16 cellular contexts compared by ENCODE assay signal in the genomic region with DNA sequence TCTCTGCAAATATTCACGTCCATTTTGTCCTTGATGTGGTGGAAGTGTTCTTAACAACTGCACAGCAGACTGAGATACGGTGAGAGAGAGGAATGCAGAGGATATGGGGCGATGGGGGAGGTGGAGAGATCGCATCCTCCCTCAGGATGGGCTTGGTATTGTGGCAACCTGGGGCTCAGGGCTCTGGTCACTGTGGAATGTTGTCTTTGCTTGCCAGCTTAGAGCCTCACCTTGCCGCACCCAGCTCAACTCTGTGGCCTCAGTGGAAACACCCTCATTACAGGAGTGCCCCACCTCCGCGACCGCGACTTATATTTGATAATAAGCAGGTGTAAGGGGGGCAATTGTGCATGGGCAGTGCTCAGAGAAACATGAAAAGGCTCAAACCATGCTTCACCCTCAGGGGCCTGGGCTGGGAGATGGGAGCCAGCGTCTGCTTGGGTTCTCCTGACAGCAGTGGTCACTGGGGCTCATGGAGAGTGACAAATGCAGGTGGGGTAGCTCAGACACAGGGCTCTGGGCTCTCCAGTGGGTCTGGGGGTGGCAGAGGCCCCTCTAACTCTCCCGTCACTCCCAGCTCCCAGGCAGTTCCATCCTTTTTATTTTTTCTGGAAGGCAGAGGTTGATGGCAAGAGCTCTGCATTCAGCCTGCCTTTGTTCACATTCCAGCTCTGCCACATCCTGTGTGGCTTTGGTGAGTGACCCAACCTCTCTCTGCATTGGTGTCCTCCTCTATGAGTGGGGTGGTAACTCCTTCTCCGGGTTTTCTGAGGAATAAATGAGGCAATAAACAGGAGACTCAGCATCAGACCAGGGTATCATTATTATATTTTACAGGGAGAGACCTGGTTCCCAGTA. TPM values are rescaled to one million over a fixed set of nuclear protein-coding genes. Genes with fewer than 3 reads are reported as not detected.
DNase-seq lines count a peak whose midpoint lies in the region; ATAC-seq and TF ChIP-seq lines count a peak whose summit lies in the region.
"Had no signal": no experiment of that assay in that cellular context is flagged by ENCODE, and none has a peak within 500 bp of the region (broad histone marks: within the 10 kb centered on the region; RNA-seq: fewer than 3 reads in every experiment).

No MANE protein-coding gene starts in this region.

- peaks cover 84% of the 10 kb centered on the region for H3K27me3 Mint-ChIP-seq in endodermal cell (ENCODE audit: insufficient read depth)

- no peak overlapping the region for H3K9ac ChIP-seq in endodermal cell (ENCODE audit: extremely low read depth, low read length, poor library complexity, severe bottlenecking)
- H3K9ac ChIP-seq: BLaER1 treated with 17β-estradiol and CSF1 and Interleukin-3, amounts not matched to agents 10 nM and 100 nM had no signal

- TF ChIP-seq EP300 in suprapubic skin (IDR thresholded peaks at IDR 0.05): no peak

- peaks cover 86% of the 10 kb centered on the region for H3K27me3 ChIP-seq in endodermal cell (ENCODE audit: control insufficient read depth, insufficient read depth, low read length, poor library complexity, severe bottlenecking)
- peaks cover 3% of the 10 kb centered on the region for H3K27me3 ChIP-seq in suprapubic skin
- H3K27me3 ChIP-seq: BLaER1 treated with 17β-estradiol and CSF1 and Interleukin-3, amounts not matched to agents 10 nM and 100 nM had no signal

- ATAC-seq in GM21825 (IDR thresholded peaks at IDR 0.05; ENCODE audit: unreplicated experiment): no peak

- H3K4me1 ChIP-seq in endodermal cell (ENCODE audit: control insufficient read depth, insufficient read depth, low read length) (peaks cover 2% of the 10 kb centered on the region), suprapubic skin (peaks cover 11% of the 10 kb centered on the region)
- H3K4me1 ChIP-seq: BLaER1 treated with 17β-estradiol and CSF1 and Interleukin-3, amounts not matched to agents 10 nM and 100 nM had no signal

- H3K27ac Mint-ChIP-seq in endodermal cell: no peak overlapping the region

- no peak for TF ChIP-seq CTCF in endodermal cell (conservative IDR thresholded peaks at IDR 0.05)
- no peak for TF ChIP-seq CTCF in suprapubic skin (IDR thresholded peaks at IDR 0.05)

- H3K4me3 ChIP-seq in endodermal cell (ENCODE audit: low read length) (no peak overlapping the region), suprapubic skin (no peak overlapping the region)
- H3K4me3 ChIP-seq: BLaER1 treated with 17β-estradiol and CSF1 and Interleukin-3, amounts not matched to agents 10 nM and 100 nM had no signal

- H3K36me3 Mint-ChIP-seq in endodermal cell (ENCODE audit: low read depth): no peaks in the 10 kb centered on the region

- 86 to 100% methylated on average over 1 to 12 of the region's 12 CpGs for WGBS in endodermal cell (ENCODE audit: insufficient coverage in 1 of 2, insufficient read length in 1 of 2), 2 experiments
- WGBS in suprapubic skin: 75% methylated on average over 11 of the region's 12 CpGs

- H3K9me3 ChIP-seq in endodermal cell (ENCODE audit: control insufficient read depth, low read length): no peaks in the 10 kb centered on the region
- no peaks in the 10 kb centered on the region for H3K9me3 ChIP-seq in suprapubic skin
- H3K9me3 ChIP-seq: BLaER1 treated with 17β-estradiol and CSF1 and Interleukin-3, amounts not matched to agents 10 nM and 100 nM had no signal

- no peak overlapping the region for H3K27ac ChIP-seq in endodermal cell (ENCODE audit: low read depth, low read length)
- no peak overlapping the region for H3K27ac ChIP-seq in suprapubic skin
- H3K27ac ChIP-seq: BLaER1 treated with 17β-estradiol and CSF1 and Interleukin-3, amounts not matched to agents 10 nM and 100 nM had no signal

- no peak for TF ChIP-seq POLR2A in suprapubic skin (IDR thresholded peaks at IDR 0.05)

- H3K36me3 ChIP-seq in endodermal cell (ENCODE audit: control insufficient read depth, insufficient read depth, low read length): no peaks in the 10 kb centered on the region
- H3K36me3 ChIP-seq in suprapubic skin: no peaks in the 10 kb centered on the region
- H3K36me3 ChIP-seq: BLaER1 treated with 17β-estradiol and CSF1 and Interleukin-3, amounts not matched to agents 10 nM and 100 nM had no signal

- peaks cover 12% of the 10 kb centered on the region for H3K4me1 Mint-ChIP-seq in endodermal cell

- no peaks in the 10 kb centered on the region for H3K9me3 Mint-ChIP-seq in endodermal cell

- peak; percentile 5 for DNase-seq in EL
- peak; percentile 31 for DNase-seq in HT1080 (ENCODE audit: low read depth)
- peak; percentile 44 for DNase-seq in endodermal cell
- peak; percentile 32 to 73 for DNase-seq in suprapubic skin (ENCODE audit: low spot score in 2 of 2)
- no peak for DNase-seq in SKM-1 (lab: John Stamatoyannopoulos, UW; ENCODE audit: unreplicated experiment)
- DNase-seq in NCI-H345 (lab: John Stamatoyannopoulos, UW): no peak
- DNase-seq: IMR-90, NCI-H1417 treated with DMSO at 0.1 percent for 48 hours, NCI-H2029, NCI-H2171 treated with DMSO at 0.1 percent for 48 hours, NCI-H510A, SHP77 treated with DMSO at 0.1 percent for 48 hours had no signal

- no peak overlapping the region for H3K4me3 Mint-ChIP-seq in endodermal cell

RNA-seq across cellular contexts. Expression of gene EMX2, which starts 43.1 kb away (rescaled TPM):
- 0.08 and 0.20 TPM in 2 replicates for total RNA-seq in HT1080 (2014; rRNA removed; shearing (Covaris generic))
- polyA plus RNA-seq in HT1080 (2015; cell fraction: cytosol; rRNA removed): 0.11 TPM in 1 of 2 replicates, not detected in the other
- polyA plus RNA-seq in HT1080 (2015; cell fraction: nucleus; rRNA removed): 0.10 TPM in 1 of 2 replicates, not detected in the other
- total RNA-seq in endodermal cell (under 1 TPM in 1 of 2 donors, not detected in 1; 0.18 TPM), suprapubic skin (1 to 10 TPM; 2.0 to 9.7 (median 2.5) TPM)
- polyA plus RNA-seq in endodermal cell (2013, experiment 1 of 2): 3.8 TPM
- polyA plus RNA-seq in endodermal cell (2013, experiment 2 of 2): 4.6 TPM
- total RNA-seq: IMR-90, LHCN-M2 had no signal
- polyA plus RNA-seq: AG04450, IMR-90 had no signal

Comparison
In these comparisons a context has a peak if more than half of its experiments do, and no peak if none do; other contexts are left out.
1. DNase-seq: peak in EL (single experiment), HT1080 (single experiment), endodermal cell (single experiment) and suprapubic skin (2 of 2); none in SKM-1 (single experiment) and NCI-H345 (single experiment).